ENCODE assay signal across 8 cellular contexts in genomic region chr5:141330299-141331080, GRCh38. TPM values are rescaled to one million over a fixed set of nuclear protein-coding genes. Genes with fewer than 3 reads are reported as not detected.
DNase-seq lines count a peak whose midpoint lies in the region; ATAC-seq, FAIRE-seq and TF ChIP-seq lines count a peak whose summit lies in the region.

TSS of gene PCDHGA1 (plus strand) at chr5:141330514.

- WGBS in psoas muscle, 3 donors, result 20 to 31% (median 24%) methylated on average over 21 of the region's 21 CpGs

- peak in 2 of 4 donors; percentile 54 to 61 for ATAC-seq in psoas muscle

- FAIRE-seq in bronchial epithelial cell (lab: Jason Lieb, UNC), result no peak

- H3K36me3 ChIP-seq in bronchial epithelial cell (ENCODE audit: control insufficient read depth, insufficient read depth, low read length) (no peaks in the 10 kb centered on the region), psoas muscle (ENCODE audit: insufficient read depth in 1 of 2, low read depth in 1 of 2) (no peaks in the 10 kb centered on the region)

- H3K4me3 ChIP-seq in bronchial epithelial cell (ENCODE audit: low read depth, low read length) (no peak within 1 kb of the TSS), psoas muscle (peak within 1 kb of the TSS; percentile 54)

- DNase-seq in AG08396 (ENCODE audit: low spot score) (peak; percentile 67), GM13976 (ENCODE audit: low spot score) (peak; percentile 52), NCI-H2171 (lab: John Stamatoyannopoulos, UW) (peak; percentile 1), bronchial epithelial cell (ENCODE audit: low read depth) (peak; percentile 40), psoas muscle (no peak), SKM-1 (lab: John Stamatoyannopoulos, UW; ENCODE audit: unreplicated experiment) (no peak), hypothalamus (lab: John Stamatoyannopoulos, UW) (no peak), NCI-H1092 treated with DMSO at 0.1 percent for 48 hours (lab: John Stamatoyannopoulos, UW) (no peak)

- H3K27me3 ChIP-seq in bronchial epithelial cell (ENCODE audit: control insufficient read depth, insufficient read depth, low read length) (no peaks in the 10 kb centered on the region), psoas muscle (ENCODE audit: insufficient read depth in 3 of 3, low read length in 2 of 3) (peaks cover 0 to 15% (median 6%) of the 10 kb centered on the region in 3 donors)

- in situ Hi-C loops in GM13976 (cut with MboI; ENCODE audit: low sequenced_read_pairs, unreplicated experiment), result no loop called here

- intact Hi-C loops in psoas muscle (cut with DNase I), result no loop called here

- TF ChIP-seq CTCF in GM13976 (IDR thresholded peaks at IDR 0.05; ENCODE audit: borderline replicate concordance, control extremely low read depth, extremely low read depth, insufficient read depth, missing control alignments) (peak; percentile 38), bronchial epithelial cell (IDR thresholded peaks at IDR 0.05; ENCODE audit: insufficient read depth, low read length, severe bottlenecking) (peak; percentile 36), psoas muscle (IDR thresholded peaks at IDR 0.05) (peak; percentile 50)

- H3K4me1 ChIP-seq in psoas muscle, result no peaks in the 10 kb centered on the region

- H3K9me3 ChIP-seq in psoas muscle, result peaks cover 4% of the 10 kb centered on the region

- peak within 1 kb of the TSS; percentile 15 for H3K27ac ChIP-seq in psoas muscle

RNA-seq across cellular contexts. Expression of gene PCDHGA1, which starts in this region (rescaled TPM):
- total RNA-seq in bronchial epithelial cell (under 0.01 and 0.26 TPM in 2 replicates), psoas muscle (1 to 10 TPM in 1 of 4 donors, under 1 TPM in 3; 0.51 to 1.4 (median 0.65) TPM)
- 1 to 10 TPM in 1 of 3 donors, under 1 TPM in 2; 0.27 to 2.1 (median 0.56) TPM for polyA plus RNA-seq in psoas muscle

Comparison
In these comparisons a context has a peak if more than half of its experiments do, and no peak if none do; other contexts are left out.
1. Peak in DNase-seq in bronchial epithelial cell; RNA of the gene not detected or under 1 TPM.
2. DNase-seq: peak in AG08396 (single experiment), GM13976 (single experiment) and NCI-H2171 (single experiment); none in psoas muscle (0 of 2), SKM-1 (single experiment), hypothalamus (0 of 51) and NCI-H1092 treated with DMSO at 0.1 percent for 48 hours (single experiment).
3. Peak in every context shown above with its lines, with median percentiles within 50 percentile points of each other: CTCF ChIP-seq.